Comparison of ENCODE assay signal across 1 cellular context in the genomic region with DNA sequence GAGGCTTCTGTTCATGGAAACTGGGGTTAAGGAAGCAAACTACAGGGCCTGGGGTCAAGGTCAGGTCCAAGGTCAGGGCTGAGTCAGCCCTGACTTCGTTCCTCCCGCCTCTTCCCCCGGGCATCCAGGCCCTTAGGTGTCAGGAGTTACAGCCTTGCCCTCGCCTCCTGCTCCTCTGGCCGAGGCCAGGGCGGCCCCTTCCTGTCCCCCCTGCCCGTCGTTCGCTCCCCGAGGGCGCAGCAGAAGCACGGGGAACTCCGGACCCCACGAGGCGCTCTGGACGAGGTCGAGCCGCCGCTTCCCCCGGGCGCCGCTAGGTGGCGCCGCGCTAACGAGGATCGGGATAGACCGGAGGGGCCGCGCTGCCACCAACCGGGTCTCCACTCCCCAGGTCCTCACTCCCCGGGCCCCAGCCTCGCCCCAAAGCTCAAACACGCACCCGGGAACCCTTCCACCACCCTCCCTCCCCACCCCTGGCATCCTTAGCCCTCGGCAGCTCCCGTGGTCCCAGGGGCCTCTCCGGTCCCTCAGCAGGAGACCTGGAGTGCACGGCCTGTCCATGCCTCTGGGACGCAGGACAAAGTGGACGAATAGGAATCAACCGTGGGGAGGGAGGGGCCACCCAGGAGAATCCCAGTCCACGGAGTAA.
TF ChIP-seq lines count a peak whose summit lies in the region.

No MANE protein-coding gene starts in this region.

TF ChIP-seq in K562, 482 proteins besides CTCF, POLR2A, EP300 and RAD21 (continued from another document and continues in another):
- TF ChIP-seq, protein P1, sequence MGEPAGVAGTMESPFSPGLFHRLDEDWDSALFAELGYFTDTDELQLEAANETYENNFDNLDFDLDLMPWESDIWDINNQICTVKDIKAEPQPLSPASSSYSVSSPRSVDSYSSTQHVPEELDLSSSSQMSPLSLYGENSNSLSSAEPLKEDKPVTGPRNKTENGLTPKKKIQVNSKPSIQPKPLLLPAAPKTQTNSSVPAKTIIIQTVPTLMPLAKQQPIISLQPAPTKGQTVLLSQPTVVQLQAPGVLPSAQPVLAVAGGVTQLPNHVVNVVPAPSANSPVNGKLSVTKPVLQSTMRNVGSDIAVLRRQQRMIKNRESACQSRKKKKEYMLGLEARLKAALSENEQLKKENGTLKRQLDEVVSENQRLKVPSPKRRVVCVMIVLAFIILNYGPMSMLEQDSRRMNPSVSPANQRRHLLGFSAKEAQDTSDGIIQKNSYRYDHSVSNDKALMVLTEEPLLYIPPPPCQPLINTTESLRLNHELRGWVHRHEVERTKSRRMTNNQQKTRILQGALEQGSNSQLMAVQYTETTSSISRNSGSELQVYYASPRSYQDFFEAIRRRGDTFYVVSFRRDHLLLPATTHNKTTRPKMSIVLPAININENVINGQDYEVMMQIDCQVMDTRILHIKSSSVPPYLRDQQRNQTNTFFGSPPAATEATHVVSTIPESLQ (CRISPR knock-in tag; IDR thresholded peaks at IDR 0.05), result no peak
- TF ChIP-seq BRCA1 (IDR thresholded peaks at IDR 0.05) (no peak), BRCA1 (CRISPR knock-in tag; IDR thresholded peaks at IDR 0.05) (no peak), HIVEP1 (CRISPR knock-in tag; IDR thresholded peaks at IDR 0.05) (no peak), SAFB (IDR thresholded peaks at IDR 0.05; ENCODE audit: borderline replicate concordance, low read depth, low read length) (0 out of 2 replicates have a peak, but pooled peaks have one; percentile 22), NCOA6 (IDR thresholded peaks at IDR 0.05) (no peak), ZFP1 (CRISPR knock-in tag; IDR thresholded peaks at IDR 0.05) (no peak), ZKSCAN8 (CRISPR knock-in tag; IDR thresholded peaks at IDR 0.05) (no peak), ZNF324 (CRISPR knock-in tag; IDR thresholded peaks at IDR 0.05) (no peak), ZNF778 (CRISPR knock-in tag; IDR thresholded peaks at IDR 0.05) (no peak), CREB1 (IDR thresholded peaks at IDR 0.05) (no peak), CREB1 (CRISPR knock-in tag; IDR thresholded peaks at IDR 0.05) (no peak; the same call in 1 of the 2 replicates), ZNF133 (CRISPR knock-in tag; IDR thresholded peaks at IDR 0.05) (no peak), MAFG (tag; conservative IDR thresholded peaks at IDR 0.05) (no peak), ZNF41 (CRISPR knock-in tag; conservative IDR thresholded peaks at IDR 0.05) (no peak), ZNF140 (CRISPR knock-in tag; IDR thresholded peaks at IDR 0.05) (no peak), EHMT2 (IDR thresholded peaks at IDR 0.05) (no peak), SAFB2 (IDR thresholded peaks at IDR 0.05; ENCODE audit: borderline replicate concordance, low read depth, low read length, severe bottlenecking) (no peak), ETV5 (CRISPR knock-in tag; IDR thresholded peaks at IDR 0.05; ENCODE audit: low read depth) (peak; percentile 54; the same call in 1 of the 2 replicates), CBX8 (IDR thresholded peaks at IDR 0.05; ENCODE audit: borderline replicate concordance, extremely low read depth, low read depth, low read length, poor library complexity, severe bottlenecking) (no peak), NFE2L1 (tag; IDR thresholded peaks at IDR 0.05; ENCODE audit: borderline replicate concordance, low read depth) (no peak), HNRNPUL1 (IDR thresholded peaks at IDR 0.05; ENCODE audit: low read length) (no peak), CBFB (CRISPR knock-in tag; IDR thresholded peaks at IDR 0.05) (0 out of 2 replicates have a peak, but pooled peaks have one; percentile 42), CBX1 (IDR thresholded peaks at IDR 0.05; ENCODE audit: low read depth) (no peak), HMG20A (CRISPR knock-in tag; conservative IDR thresholded peaks at IDR 0.05) (no peak), EWSR1 (IDR thresholded peaks at IDR 0.05; ENCODE audit: borderline replicate concordance, low read depth, partially characterized antibody) (no peak), RFX7 (CRISPR knock-in tag; IDR thresholded peaks at IDR 0.05) (no peak), ZZZ3 (IDR thresholded peaks at IDR 0.05) (no peak), FOSL1 (tag; conservative IDR thresholded peaks at IDR 0.05) (peak; percentile 78), SMAD1 (IDR thresholded peaks at IDR 0.05; ENCODE audit: low read depth, low read length, partially characterized antibody) (no peak), HDAC1 (IDR thresholded peaks at IDR 0.05) (peak in 1 of 2 experiments; percentile 49; a peak in 2 of 4 replicates), ASH1L (IDR thresholded peaks at IDR 0.05; ENCODE audit: borderline replicate concordance, low read depth, partially characterized antibody) (no peak), PTTG1 (tag; IDR thresholded peaks at IDR 0.05; ENCODE audit: low read depth) (no peak), HEY1 (CRISPR knock-in tag; IDR thresholded peaks at IDR 0.05; ENCODE audit: borderline replicate concordance) (no peak), FOXA3 (CRISPR knock-in tag; conservative IDR thresholded peaks at IDR 0.05 in 1 of 2, IDR thresholded peaks at IDR 0.05 in 1 of 2) (no peak), ZSCAN29 (IDR thresholded peaks at IDR 0.05) (no peak), RBM34 (IDR thresholded peaks at IDR 0.05; ENCODE audit: borderline replicate concordance, insufficient read depth, low read length) (no peak), ZBED1 (IDR thresholded peaks at IDR 0.05) (no peak), CCAR2 (IDR thresholded peaks at IDR 0.05; ENCODE audit: low read depth, low read length) (no peak), MCM2 (IDR thresholded peaks at IDR 0.05; ENCODE audit: low read depth) (no peak), BRD4 (IDR thresholded peaks at IDR 0.05) (no peak), GTF2E2 (tag; IDR thresholded peaks at IDR 0.05) (no peak), NFXL1 (CRISPR knock-in tag; IDR thresholded peaks at IDR 0.05) (no peak), TBL1XR1 (IDR thresholded peaks at IDR 0.05; ENCODE audit: low read length in 2 of 2) (no peak), POLR3A (IDR thresholded peaks at IDR 0.05; ENCODE audit: borderline replicate concordance, extremely low read depth, insufficient read depth, insufficient read length) (no peak), ESRRA (IDR thresholded peaks at IDR 0.05; ENCODE audit: borderline replicate concordance, low read depth) (peak; percentile 100), PRMT5 (CRISPR knock-in tag; IDR thresholded peaks at IDR 0.05) (no peak)
- TF ChIP-seq, protein P2, sequence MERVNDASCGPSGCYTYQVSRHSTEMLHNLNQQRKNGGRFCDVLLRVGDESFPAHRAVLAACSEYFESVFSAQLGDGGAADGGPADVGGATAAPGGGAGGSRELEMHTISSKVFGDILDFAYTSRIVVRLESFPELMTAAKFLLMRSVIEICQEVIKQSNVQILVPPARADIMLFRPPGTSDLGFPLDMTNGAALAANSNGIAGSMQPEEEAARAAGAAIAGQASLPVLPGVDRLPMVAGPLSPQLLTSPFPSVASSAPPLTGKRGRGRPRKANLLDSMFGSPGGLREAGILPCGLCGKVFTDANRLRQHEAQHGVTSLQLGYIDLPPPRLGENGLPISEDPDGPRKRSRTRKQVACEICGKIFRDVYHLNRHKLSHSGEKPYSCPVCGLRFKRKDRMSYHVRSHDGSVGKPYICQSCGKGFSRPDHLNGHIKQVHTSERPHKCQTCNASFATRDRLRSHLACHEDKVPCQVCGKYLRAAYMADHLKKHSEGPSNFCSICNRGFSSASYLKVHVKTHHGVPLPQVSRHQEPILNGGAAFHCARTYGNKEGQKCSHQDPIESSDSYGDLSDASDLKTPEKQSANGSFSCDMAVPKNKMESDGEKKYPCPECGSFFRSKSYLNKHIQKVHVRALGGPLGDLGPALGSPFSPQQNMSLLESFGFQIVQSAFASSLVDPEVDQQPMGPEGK (CRISPR knock-in tag; IDR thresholded peaks at IDR 0.05; ENCODE audit: borderline replicate concordance), result no peak
- TF ChIP-seq, protein P3, sequence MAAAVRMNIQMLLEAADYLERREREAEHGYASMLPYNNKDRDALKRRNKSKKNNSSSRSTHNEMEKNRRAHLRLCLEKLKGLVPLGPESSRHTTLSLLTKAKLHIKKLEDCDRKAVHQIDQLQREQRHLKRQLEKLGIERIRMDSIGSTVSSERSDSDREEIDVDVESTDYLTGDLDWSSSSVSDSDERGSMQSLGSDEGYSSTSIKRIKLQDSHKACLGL (CRISPR knock-in tag; IDR thresholded peaks at IDR 0.05; ENCODE audit: borderline replicate concordance, poor library complexity, severe bottlenecking), result no peak
- TF ChIP-seq, protein P4, sequence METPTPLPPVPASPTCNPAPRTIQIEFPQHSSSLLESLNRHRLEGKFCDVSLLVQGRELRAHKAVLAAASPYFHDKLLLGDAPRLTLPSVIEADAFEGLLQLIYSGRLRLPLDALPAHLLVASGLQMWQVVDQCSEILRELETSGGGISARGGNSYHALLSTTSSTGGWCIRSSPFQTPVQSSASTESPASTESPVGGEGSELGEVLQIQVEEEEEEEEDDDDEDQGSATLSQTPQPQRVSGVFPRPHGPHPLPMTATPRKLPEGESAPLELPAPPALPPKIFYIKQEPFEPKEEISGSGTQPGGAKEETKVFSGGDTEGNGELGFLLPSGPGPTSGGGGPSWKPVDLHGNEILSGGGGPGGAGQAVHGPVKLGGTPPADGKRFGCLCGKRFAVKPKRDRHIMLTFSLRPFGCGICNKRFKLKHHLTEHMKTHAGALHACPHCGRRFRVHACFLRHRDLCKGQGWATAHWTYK (CRISPR knock-in tag; IDR thresholded peaks at IDR 0.05), result no peak
- TF ChIP-seq, protein P5, sequence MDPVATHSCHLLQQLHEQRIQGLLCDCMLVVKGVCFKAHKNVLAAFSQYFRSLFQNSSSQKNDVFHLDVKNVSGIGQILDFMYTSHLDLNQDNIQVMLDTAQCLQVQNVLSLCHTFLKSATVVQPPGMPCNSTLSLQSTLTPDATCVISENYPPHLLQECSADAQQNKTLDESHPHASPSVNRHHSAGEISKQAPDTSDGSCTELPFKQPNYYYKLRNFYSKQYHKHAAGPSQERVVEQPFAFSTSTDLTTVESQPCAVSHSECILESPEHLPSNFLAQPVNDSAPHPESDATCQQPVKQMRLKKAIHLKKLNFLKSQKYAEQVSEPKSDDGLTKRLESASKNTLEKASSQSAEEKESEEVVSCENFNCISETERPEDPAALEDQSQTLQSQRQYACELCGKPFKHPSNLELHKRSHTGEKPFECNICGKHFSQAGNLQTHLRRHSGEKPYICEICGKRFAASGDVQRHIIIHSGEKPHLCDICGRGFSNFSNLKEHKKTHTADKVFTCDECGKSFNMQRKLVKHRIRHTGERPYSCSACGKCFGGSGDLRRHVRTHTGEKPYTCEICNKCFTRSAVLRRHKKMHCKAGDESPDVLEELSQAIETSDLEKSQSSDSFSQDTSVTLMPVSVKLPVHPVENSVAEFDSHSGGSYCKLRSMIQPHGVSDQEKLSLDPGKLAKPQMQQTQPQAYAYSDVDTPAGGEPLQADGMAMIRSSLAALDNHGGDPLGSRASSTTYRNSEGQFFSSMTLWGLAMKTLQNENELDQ (CRISPR knock-in tag; IDR thresholded peaks at IDR 0.05; ENCODE audit: borderline replicate concordance), result no peak
- TF ChIP-seq, protein P6, sequence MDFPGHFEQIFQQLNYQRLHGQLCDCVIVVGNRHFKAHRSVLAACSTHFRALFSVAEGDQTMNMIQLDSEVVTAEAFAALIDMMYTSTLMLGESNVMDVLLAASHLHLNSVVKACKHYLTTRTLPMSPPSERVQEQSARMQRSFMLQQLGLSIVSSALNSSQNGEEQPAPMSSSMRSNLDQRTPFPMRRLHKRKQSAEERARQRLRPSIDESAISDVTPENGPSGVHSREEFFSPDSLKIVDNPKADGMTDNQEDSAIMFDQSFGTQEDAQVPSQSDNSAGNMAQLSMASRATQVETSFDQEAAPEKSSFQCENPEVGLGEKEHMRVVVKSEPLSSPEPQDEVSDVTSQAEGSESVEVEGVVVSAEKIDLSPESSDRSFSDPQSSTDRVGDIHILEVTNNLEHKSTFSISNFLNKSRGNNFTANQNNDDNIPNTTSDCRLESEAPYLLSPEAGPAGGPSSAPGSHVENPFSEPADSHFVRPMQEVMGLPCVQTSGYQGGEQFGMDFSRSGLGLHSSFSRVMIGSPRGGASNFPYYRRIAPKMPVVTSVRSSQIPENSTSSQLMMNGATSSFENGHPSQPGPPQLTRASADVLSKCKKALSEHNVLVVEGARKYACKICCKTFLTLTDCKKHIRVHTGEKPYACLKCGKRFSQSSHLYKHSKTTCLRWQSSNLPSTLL (IDR thresholded peaks at IDR 0.05), result no peak
- TF ChIP-seq, protein P7, sequence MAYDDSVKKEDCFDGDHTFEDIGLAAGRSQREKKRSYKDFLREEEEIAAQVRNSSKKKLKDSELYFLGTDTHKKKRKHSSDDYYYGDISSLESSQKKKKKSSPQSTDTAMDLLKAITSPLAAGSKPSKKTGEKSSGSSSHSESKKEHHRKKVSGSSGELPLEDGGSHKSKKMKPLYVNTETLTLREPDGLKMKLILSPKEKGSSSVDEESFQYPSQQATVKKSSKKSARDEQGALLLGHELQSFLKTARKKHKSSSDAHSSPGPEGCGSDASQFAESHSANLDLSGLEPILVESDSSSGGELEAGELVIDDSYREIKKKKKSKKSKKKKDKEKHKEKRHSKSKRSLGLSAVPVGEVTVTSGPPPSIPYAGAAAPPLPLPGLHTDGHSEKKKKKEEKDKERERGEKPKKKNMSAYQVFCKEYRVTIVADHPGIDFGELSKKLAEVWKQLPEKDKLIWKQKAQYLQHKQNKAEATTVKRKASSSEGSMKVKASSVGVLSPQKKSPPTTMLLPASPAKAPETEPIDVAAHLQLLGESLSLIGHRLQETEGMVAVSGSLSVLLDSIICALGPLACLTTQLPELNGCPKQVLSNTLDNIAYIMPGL (CRISPR knock-in tag; IDR thresholded peaks at IDR 0.05), result 0 out of 2 replicates have a peak, but pooled peaks have one; percentile 83
- TF ChIP-seq, protein P8, sequence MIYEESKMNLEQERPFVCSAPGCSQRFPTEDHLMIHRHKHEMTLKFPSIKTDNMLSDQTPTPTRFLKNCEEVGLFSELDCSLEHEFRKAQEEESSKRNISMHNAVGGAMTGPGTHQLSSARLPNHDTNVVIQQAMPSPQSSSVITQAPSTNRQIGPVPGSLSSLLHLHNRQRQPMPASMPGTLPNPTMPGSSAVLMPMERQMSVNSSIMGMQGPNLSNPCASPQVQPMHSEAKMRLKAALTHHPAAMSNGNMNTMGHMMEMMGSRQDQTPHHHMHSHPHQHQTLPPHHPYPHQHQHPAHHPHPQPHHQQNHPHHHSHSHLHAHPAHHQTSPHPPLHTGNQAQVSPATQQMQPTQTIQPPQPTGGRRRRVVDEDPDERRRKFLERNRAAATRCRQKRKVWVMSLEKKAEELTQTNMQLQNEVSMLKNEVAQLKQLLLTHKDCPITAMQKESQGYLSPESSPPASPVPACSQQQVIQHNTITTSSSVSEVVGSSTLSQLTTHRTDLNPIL (CRISPR knock-in tag; IDR thresholded peaks at IDR 0.05), result no peak
- TF ChIP-seq, protein P9, sequence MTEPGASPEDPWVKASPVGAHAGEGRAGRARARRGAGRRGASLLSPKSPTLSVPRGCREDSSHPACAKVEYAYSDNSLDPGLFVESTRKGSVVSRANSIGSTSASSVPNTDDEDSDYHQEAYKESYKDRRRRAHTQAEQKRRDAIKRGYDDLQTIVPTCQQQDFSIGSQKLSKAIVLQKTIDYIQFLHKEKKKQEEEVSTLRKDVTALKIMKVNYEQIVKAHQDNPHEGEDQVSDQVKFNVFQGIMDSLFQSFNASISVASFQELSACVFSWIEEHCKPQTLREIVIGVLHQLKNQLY (CRISPR knock-in tag; conservative IDR thresholded peaks at IDR 0.05), result peak in 1 of 2 experiments; percentile 40; a peak in 1 of 4 replicates
